18 cellular contexts compared by ENCODE assay signal in the genomic region with DNA sequence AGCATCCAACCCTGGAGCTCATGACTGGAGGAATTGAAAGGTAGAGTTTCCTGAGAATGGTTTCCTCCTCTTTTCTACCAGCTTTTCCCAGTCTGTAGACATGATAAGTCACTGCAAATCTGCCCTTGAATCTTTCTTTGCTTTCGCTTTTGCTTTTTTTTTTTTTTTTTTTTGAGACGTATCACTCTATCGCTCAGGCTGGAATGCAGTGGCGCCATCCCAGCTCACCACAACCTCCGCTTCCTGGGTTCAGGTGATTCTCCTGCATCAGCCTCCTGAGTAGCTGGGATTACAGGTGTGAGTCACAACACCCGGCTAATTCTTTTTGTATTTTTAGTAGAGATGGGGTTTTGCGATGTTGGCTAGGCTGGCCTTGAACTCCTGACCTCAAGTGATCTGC. TPM values are rescaled to one million over a fixed set of nuclear protein-coding genes. Genes with fewer than 3 reads are reported as not detected.
"Had no signal": no experiment of that assay in that cellular context is flagged by ENCODE, and none has a peak within 500 bp of the region (broad histone marks: within the 10 kb centered on the region; RNA-seq: fewer than 3 reads in every experiment).

No MANE protein-coding gene starts in this region.

- H3K9me3 ChIP-seq: colonic mucosa, mucosa of descending colon had no signal

- H3K4me1 ChIP-seq: colonic mucosa had no signal

- H3K27ac Mint-ChIP-seq: activated CD4-positive, alpha-beta memory T cell treated with anti-CD3 and anti-CD28 coated beads, Interleukin-2, amount 10 ng/mL, durations not matched to agents 7 days and 5 days; activated naive CD8-positive, alpha-beta T cell treated with anti-CD3 and anti-CD28 coated beads, Interleukin-2, amount 10 ng/mL, durations not matched to agents 7 days and 5 days; activated T-cell treated with anti-CD3 and anti-CD28 coated beads, Interleukin-2, amount 50 U/mL, for 24 hours; endodermal cell; memory B cell; T-helper 1 cell treated with Interleukin-12 subunit alpha and Interleukin-12 subunit beta and Interleukin-4 antibody, amounts not matched to agents 30 μg/mL and 1 μg/mL, for 36 hours had no signal

- H3K4me3 Mint-ChIP-seq: activated naive CD8-positive, alpha-beta T cell treated with anti-CD3 and anti-CD28 coated beads, Interleukin-2, amount 10 ng/mL, durations not matched to agents 7 days and 5 days; central memory CD8-positive, alpha-beta T cell; memory B cell; T-helper 1 cell treated with Interleukin-12 subunit alpha and Interleukin-12 subunit beta and Interleukin-4 antibody, amounts not matched to agents 30 μg/mL and 1 μg/mL, for 36 hours had no signal

- H3K9me3 Mint-ChIP-seq: activated CD4-positive, alpha-beta memory T cell treated with anti-CD3 and anti-CD28 coated beads, Interleukin-2, amount 10 ng/mL, durations not matched to agents 7 days and 5 days; activated naive CD8-positive, alpha-beta T cell treated with anti-CD3 and anti-CD28 coated beads, Interleukin-2, amount 10 ng/mL, durations not matched to agents 7 days and 5 days; activated T-cell treated with anti-CD3 and anti-CD28 coated beads, Interleukin-2, amount 50 U/mL, for 24 hours; central memory CD8-positive, alpha-beta T cell; endodermal cell; memory B cell; T-helper 1 cell treated with Interleukin-12 subunit alpha and Interleukin-12 subunit beta and Interleukin-4 antibody, amounts not matched to agents 30 μg/mL and 1 μg/mL, for 36 hours had no signal

- DNase-seq: activated CD4-positive, alpha-beta memory T cell treated with anti-CD3 and anti-CD28 coated beads, Interleukin-2, amount 10 ng/mL, durations not matched to agents 7 days and 5 days; activated CD4-positive, alpha-beta T cell treated with anti-CD3 and anti-CD28 coated beads for 4 hours; activated naive CD8-positive, alpha-beta T cell treated with anti-CD3 and anti-CD28 coated beads, Interleukin-2, amount 10 ng/mL, durations not matched to agents 7 days and 5 days; activated T-cell treated with anti-CD3 and anti-CD28 coated beads, Interleukin-2, amount 50 U/mL, for 24 hours; anterior cingulate cortex; colonic mucosa; endodermal cell; foreskin fibroblast; mucosa of descending colon; naive thymus-derived CD4-positive, alpha-beta T cell; stimulated activated CD4-positive, alpha-beta T cell treated with anti-CD3 and anti-CD28 coated beads, Interleukin-12 subunit alpha, Interleukin-12 subunit beta, amount 100 ng/mL, for 4 hours; stimulated activated CD4-positive, alpha-beta T cell treated with anti-CD3 and anti-CD28 coated beads, Interleukin-1b, Interleukin-23, amount 100 ng/mL, for 48 hours; stimulated activated CD8-positive, alpha-beta memory T cell treated with anti-CD3 and anti-CD28 coated beads, Interleukin-4, amount 100 ng/mL, for 48 hours; stimulated activated naive CD4-positive, alpha-beta T cell had no signal

- H3K36me3 ChIP-seq: colonic mucosa had no signal

- ATAC-seq: mucosa of descending colon; naive thymus-derived CD4-positive, alpha-beta T cell had no signal

- H3K4me3 ChIP-seq: colonic mucosa, mucosa of descending colon had no signal

- H3K27ac ChIP-seq: colonic mucosa, epithelial cell of prostate had no signal

- H3K36me3 Mint-ChIP-seq: activated naive CD8-positive, alpha-beta T cell treated with anti-CD3 and anti-CD28 coated beads, Interleukin-2, amount 10 ng/mL, durations not matched to agents 7 days and 5 days; memory B cell; naive thymus-derived CD4-positive, alpha-beta T cell had no signal

- H3K27me3 ChIP-seq: colonic mucosa had no signal

RNA-seq across cellular contexts. Expression of a gene that starts 1.7 kb away (rescaled TPM):
- total RNA-seq: activated CD4-positive, alpha-beta memory T cell treated with anti-CD3 and anti-CD28 coated beads, Interleukin-2, amount 10 ng/mL, durations not matched to agents 7 days and 5 days; activated naive CD8-positive, alpha-beta T cell treated with anti-CD3 and anti-CD28 coated beads, Interleukin-2, amount 10 ng/mL, durations not matched to agents 7 days and 5 days; naive thymus-derived CD4-positive, alpha-beta T cell had no signal
